Comparison of ENCODE assay signal across 7 cellular contexts in the genomic region with DNA sequence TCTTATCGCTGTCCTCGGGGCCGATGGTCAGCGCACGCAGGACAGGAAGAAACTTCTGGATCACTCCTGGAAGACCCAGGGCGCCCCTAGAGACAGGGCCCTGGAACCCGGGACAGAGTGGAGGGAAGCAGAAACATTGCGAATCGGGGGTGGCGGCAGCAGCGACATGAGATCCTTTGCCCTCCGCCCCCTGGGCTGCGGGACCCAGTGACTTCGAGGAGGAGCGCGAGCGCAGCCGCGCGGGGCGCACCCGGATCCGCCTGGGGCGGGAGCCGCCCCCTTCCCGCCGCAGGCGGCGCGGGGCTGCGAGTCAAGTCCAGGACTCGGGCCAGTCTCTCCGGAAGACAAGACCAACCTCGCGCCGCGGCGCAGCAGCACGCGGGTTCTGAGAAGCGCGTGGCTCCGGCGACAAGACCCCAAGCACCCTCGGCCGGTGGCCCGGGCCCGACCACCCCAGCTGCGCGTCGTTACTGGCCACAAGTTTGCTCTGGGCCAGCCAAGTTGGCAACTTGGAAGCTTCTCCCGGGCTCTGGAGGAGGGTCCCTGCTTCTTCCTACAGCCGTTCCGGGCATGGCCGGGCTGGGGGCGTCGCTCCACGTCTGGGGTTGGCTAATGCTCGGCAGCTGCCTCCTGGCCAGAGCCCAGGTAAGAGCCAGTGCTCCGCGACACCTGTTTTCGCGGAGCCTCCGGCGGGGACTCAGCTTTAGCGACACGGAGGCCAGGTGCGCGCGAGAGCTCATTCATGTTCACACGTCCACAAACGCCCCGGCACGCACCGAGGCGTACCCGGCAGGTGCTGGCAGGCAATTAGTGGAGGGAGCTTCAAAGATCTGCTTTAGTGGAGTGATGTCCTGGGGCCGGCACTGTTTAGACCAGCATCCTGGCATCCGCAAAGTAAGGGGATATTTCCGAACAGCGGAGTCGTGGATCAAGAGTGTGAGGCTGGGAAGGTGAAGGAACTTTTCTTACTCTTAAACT. TPM values are rescaled to one million over a fixed set of nuclear protein-coding genes. Genes with fewer than 3 reads are reported as not detected.
DNase-seq lines count a peak whose midpoint lies in the region; ATAC-seq and TF ChIP-seq lines count a peak whose summit lies in the region.

A gene with protein sequence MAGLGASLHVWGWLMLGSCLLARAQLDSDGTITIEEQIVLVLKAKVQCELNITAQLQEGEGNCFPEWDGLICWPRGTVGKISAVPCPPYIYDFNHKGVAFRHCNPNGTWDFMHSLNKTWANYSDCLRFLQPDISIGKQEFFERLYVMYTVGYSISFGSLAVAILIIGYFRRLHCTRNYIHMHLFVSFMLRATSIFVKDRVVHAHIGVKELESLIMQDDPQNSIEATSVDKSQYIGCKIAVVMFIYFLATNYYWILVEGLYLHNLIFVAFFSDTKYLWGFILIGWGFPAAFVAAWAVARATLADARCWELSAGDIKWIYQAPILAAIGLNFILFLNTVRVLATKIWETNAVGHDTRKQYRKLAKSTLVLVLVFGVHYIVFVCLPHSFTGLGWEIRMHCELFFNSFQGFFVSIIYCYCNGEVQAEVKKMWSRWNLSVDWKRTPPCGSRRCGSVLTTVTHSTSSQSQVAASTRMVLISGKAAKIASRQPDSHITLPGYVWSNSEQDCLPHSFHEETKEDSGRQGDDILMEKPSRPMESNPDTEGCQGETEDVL (plus strand): TSS at position 319 of the 978 bp plus-strand sequence. CDS start 252 bp downstream, at position 571.

- no peaks in the 10 kb centered on the region for H3K36me3 Mint-ChIP-seq in IgD-negative memory B cell

- H3F3A ChIP-seq in SK-N-SH (replicated peaks; ENCODE audit: insufficient read depth): no peaks in the 10 kb centered on the region

- peaks cover 44% of the 10 kb centered on the region for H3K27me3 Mint-ChIP-seq in IgD-negative memory B cell

- TF ChIP-seq CTCF in SK-N-SH (IDR thresholded peaks at IDR 0.05) (0 out of 2 replicates have a peak, but pooled peaks have one; percentile 10), spleen (IDR thresholded peaks at IDR 0.05 in 8 of 11, conservative IDR thresholded peaks at IDR 0.05 in 3 of 11) (no peak), colonic mucosa (IDR thresholded peaks at IDR 0.05) (no peak)

- H3K9ac ChIP-seq in SK-N-SH: no peak within 1 kb of the TSS
- no peak within 1 kb of the TSS for H3K9ac ChIP-seq in colonic mucosa (ENCODE audit: low read depth in 2 of 2, low read length in 2 of 2)

- H3K9me3 ChIP-seq in SK-N-SH (no peaks in the 10 kb centered on the region), right cardiac atrium (ENCODE audit: control insufficient read depth, low read length) (no peaks in the 10 kb centered on the region), spleen (no peaks in the 10 kb centered on the region), colonic mucosa (no peaks in the 10 kb centered on the region)

- H3K36me3 ChIP-seq in SK-N-SH (replicated peaks in 1 of 2; ENCODE audit: control insufficient read depth in 1 of 2, insufficient read depth in 2 of 2, low read length in 1 of 2) (no peaks in the 10 kb centered on the region), spleen (no peaks in the 10 kb centered on the region), colonic mucosa (no peaks in the 10 kb centered on the region)

- no peak for TF ChIP-seq RAD21 in SK-N-SH (IDR thresholded peaks at IDR 0.05; ENCODE audit: low read length)

- peaks cover 0 to 7% (median 0%) of the 10 kb centered on the region in 3 donors for H3K4me1 Mint-ChIP-seq in IgD-negative memory B cell

- peak within 1 kb of the TSS in 3 of 4 donors; percentile 22 to 64 (median 35) for H3K4me3 Mint-ChIP-seq in IgD-negative memory B cell

- intact Hi-C loops in right cardiac atrium (cut with DNase I): no loop called here
- intact Hi-C loops in spleen (cut with DNase I; ENCODE audit: low total_unique reads): no loop called here
- intact Hi-C loops in colonic mucosa (cut with DNase I): no loop called here

- no peaks in the 10 kb centered on the region for H3K79me2 ChIP-seq in SK-N-SH (ENCODE audit: insufficient read depth)

- TF ChIP-seq EP300 in SK-N-SH (IDR thresholded peaks at IDR 0.05; ENCODE audit: borderline replicate concordance in 1 of 2, low read depth in 1 of 2, low read length in 1 of 2): no peak

- CTCF ChIA-PET in SK-N-SH (lab: Yijun Ruan, JAX): interaction anchor here (0.8 to 1.4 kb wide), 7 partner anchors 10 to 925 kb away, joined by 3 read pairs; no protein-coding TSS in a partner anchor

- H3K27me3 ChIP-seq in SK-N-SH (ENCODE audit: insufficient read depth) (peaks cover 11% of the 10 kb centered on the region), right cardiac atrium (ENCODE audit: control insufficient read depth, insufficient read depth) (peaks cover 2% of the 10 kb centered on the region), spleen (replicated peaks in 1 of 7) (peaks cover 8 to 94% (median 42%) of the 10 kb centered on the region in 7 donors), colonic mucosa (peaks cover 26% of the 10 kb centered on the region)

- ATAC-seq in right cardiac atrium: peak; percentile 31 to 49
- no peak for ATAC-seq in HG02571 (IDR thresholded peaks at IDR 0.05; ENCODE audit: unreplicated experiment)

- POLR2A ChIA-PET in SK-N-SH (lab: Yijun Ruan, JAX): no interaction called here

- no peak within 1 kb of the TSS for H3K27ac Mint-ChIP-seq in IgD-negative memory B cell

- no peaks in the 10 kb centered on the region for H3K9me2 ChIP-seq in SK-N-SH

- H3K4me1 ChIP-seq in SK-N-SH (ENCODE audit: control insufficient read depth in 1 of 2, insufficient read depth in 2 of 2, low read depth in 1 of 2, low read length in 1 of 2): peaks cover 0 to 7% of the 10 kb centered on the region in 2 experiments; a peak in 1 of 4 replicates
- no peaks in the 10 kb centered on the region for H3K4me1 ChIP-seq in right cardiac atrium (ENCODE audit: control insufficient read depth, insufficient read depth, low read length)
- peaks cover 0 to 16% (median 13%) of the 10 kb centered on the region in 6 donors for H3K4me1 ChIP-seq in spleen
- no peaks in the 10 kb centered on the region for H3K4me1 ChIP-seq in colonic mucosa

- H3K4me3 ChIP-seq in SK-N-SH (ENCODE audit: low read depth in 2 of 2, low read length in 1 of 2) (peak within 1 kb of the TSS; percentile 23 to 37; a peak in 3 of 4 replicates), right cardiac atrium (ENCODE audit: low read length) (peak within 1 kb of the TSS; percentile 13), spleen (peak within 1 kb of the TSS in 5 of 8 donors; percentile 2 to 49 (median 19)), colonic mucosa (no peak within 1 kb of the TSS)

- H2AFZ ChIP-seq in SK-N-SH (ENCODE audit: low read depth): 0 out of 2 replicates have a peak within 1 kb of the TSS, but pooled peaks have one; percentile 25

- peaks cover 0 to 2% (median 0%) of the 10 kb centered on the region in 3 donors for H3K9me3 Mint-ChIP-seq in IgD-negative memory B cell

- H3K27ac ChIP-seq in SK-N-SH (ENCODE audit: low read depth in 2 of 2, low read length in 1 of 2): no peak within 1 kb of the TSS
- no peak within 1 kb of the TSS for H3K27ac ChIP-seq in right cardiac atrium (ENCODE audit: low read length)
- H3K27ac ChIP-seq in spleen: no peak within 1 kb of the TSS
- H3K27ac ChIP-seq in colonic mucosa: no peak within 1 kb of the TSS

- WGBS in SK-N-SH (ENCODE audit: low lambda C conversion rate): 14% methylated on average over 30 of the region's 82 CpGs
- WGBS in right cardiac atrium: 4% methylated on average over 82 of the region's 82 CpGs
- 7 to 9% (median 7%) methylated on average over 65 to 82 of the region's 82 CpGs for WGBS in spleen, 5 donors

- H4K20me1 ChIP-seq in SK-N-SH (ENCODE audit: insufficient read depth): no peaks in the 10 kb centered on the region

- peak; percentile 65 for DNase-seq in SK-N-SH
- peak in 2 of 3 donors; percentile 32 to 39 for DNase-seq in right cardiac atrium
- DNase-seq in spleen: peak; percentile 71
- DNase-seq in NCI-H1048 (lab: John Stamatoyannopoulos, UW): no peak
- no peak for DNase-seq in colonic mucosa

- TF ChIP-seq POLR2A in spleen (IDR thresholded peaks at IDR 0.05): no peak

- peak within 1 kb of the TSS; percentile 73 for H3K4me2 ChIP-seq in SK-N-SH

TF ChIP-seq in SK-N-SH, 30 proteins besides CTCF, POLR2A, EP300 and RAD21 (continues in another document):
- TF ChIP-seq, protein P1, sequence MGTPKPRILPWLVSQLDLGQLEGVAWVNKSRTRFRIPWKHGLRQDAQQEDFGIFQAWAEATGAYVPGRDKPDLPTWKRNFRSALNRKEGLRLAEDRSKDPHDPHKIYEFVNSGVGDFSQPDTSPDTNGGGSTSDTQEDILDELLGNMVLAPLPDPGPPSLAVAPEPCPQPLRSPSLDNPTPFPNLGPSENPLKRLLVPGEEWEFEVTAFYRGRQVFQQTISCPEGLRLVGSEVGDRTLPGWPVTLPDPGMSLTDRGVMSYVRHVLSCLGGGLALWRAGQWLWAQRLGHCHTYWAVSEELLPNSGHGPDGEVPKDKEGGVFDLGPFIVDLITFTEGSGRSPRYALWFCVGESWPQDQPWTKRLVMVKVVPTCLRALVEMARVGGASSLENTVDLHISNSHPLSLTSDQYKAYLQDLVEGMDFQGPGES (IDR thresholded peaks at IDR 0.05; ENCODE audit: low read depth, low read length): no peak
- TF ChIP-seq, protein P2, sequence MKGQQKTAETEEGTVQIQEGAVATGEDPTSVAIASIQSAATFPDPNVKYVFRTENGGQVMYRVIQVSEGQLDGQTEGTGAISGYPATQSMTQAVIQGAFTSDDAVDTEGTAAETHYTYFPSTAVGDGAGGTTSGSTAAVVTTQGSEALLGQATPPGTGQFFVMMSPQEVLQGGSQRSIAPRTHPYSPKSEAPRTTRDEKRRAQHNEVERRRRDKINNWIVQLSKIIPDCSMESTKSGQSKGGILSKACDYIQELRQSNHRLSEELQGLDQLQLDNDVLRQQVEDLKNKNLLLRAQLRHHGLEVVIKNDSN (IDR thresholded peaks at IDR 0.05; ENCODE audit: borderline replicate concordance, low read depth): no peak
- TF ChIP-seq MEF2A (IDR thresholded peaks at IDR 0.05; ENCODE audit: borderline replicate concordance, low read depth) (no peak), YY1 (IDR thresholded peaks at IDR 0.05; ENCODE audit: low read depth) (no peak)

RNA-seq across cellular contexts. Expression of the gene that starts here (rescaled TPM):
- polyA plus RNA-seq in IgD-negative memory B cell (0.23 TPM), SK-N-SH (2012; rRNA removed) (4.0 and 5.3 TPM in 2 replicates), right cardiac atrium (not detected), spleen (under 1 TPM; 0.10 to 0.43 (median 0.20) TPM)
- polyA plus RNA-seq in SK-N-SH (2012; cell fraction: cytosol; rRNA removed): 4.6 and 5.3 TPM in 2 replicates
- 5.1 and 7.4 TPM in 2 replicates for polyA plus RNA-seq in SK-N-SH (2012; cell fraction: nucleus; rRNA removed)
- total RNA-seq in right cardiac atrium (not detected), spleen (under 1 TPM in 6 of 7 donors, not detected in 1; 0.26 to 0.92 (median 0.53) TPM), colonic mucosa (not detected)

Comparison
In these comparisons a context has a peak if more than half of its experiments do, and no peak if none do; other contexts are left out.
1. Peak in DNase-seq, ATAC-seq and H3K4me3 ChIP-seq in right cardiac atrium; RNA of the gene not detected or under 1 TPM.
2. Peak in DNase-seq and H3K4me3 ChIP-seq in spleen; RNA of the gene not detected or under 1 TPM.